In genomic region chr7:32680259-32681173, GRCh38 we compare ENCODE assay signal across 14 cellular contexts.
A peak's percentile ranks its signal among the peaks of the same experiment; 100 is the strongest.
DNase-seq lines count a peak whose midpoint lies in the region; ATAC-seq and TF ChIP-seq lines count a peak whose summit lies in the region.
"Had no signal": no experiment of that assay in that cellular context is flagged by ENCODE, and none has a peak within 500 bp of the region (broad histone marks: within the 10 kb centered on the region; RNA-seq: fewer than 3 reads in every experiment).

No MANE protein-coding gene starts in this region.

- no TSS peak for BruUV-seq in IMR-90 (replicated peaks; lab: Mats Ljungman, UMichigan)

- no peak overlapping the region for H2AK9ac ChIP-seq in IMR-90 (replicated peaks; ENCODE audit: low read depth, low read length, poor library complexity)

- POLR2A ChIA-PET in CD8-positive, alpha-beta memory T cell (lab: Charles Lee), result no interaction called here
- POLR2A ChIA-PET in IMR-90 (lab: Charles Lee; ENCODE audit: unreplicated experiment), result no interaction called here

- H3K14ac ChIP-seq in IMR-90 (replicated peaks; ENCODE audit: low read depth, low read length), result peak overlapping the region; percentile 41; the same call in 1 of the 2 replicates

- H4K8ac ChIP-seq in IMR-90 (ENCODE audit: low read depth in 2 of 2, low read length in 2 of 2), result peak overlapping the region; percentile 18 to 75

- no peak for TF ChIP-seq CTCF in IMR-90 (conservative IDR thresholded peaks at IDR 0.05; ENCODE audit: low read depth, low read length)
- no peak for TF ChIP-seq CTCF in brain microvascular endothelial cell (IDR thresholded peaks at IDR 0.05; ENCODE audit: low read depth, low read length, missing control alignments)

- peak overlapping the region; percentile 20; the same call in 2 of the 3 replicates for H2BK15ac ChIP-seq in IMR-90 (ENCODE audit: low read depth, low read length)

- no peaks in the 10 kb centered on the region for H4K20me1 ChIP-seq in IMR-90 (ENCODE audit: insufficient read depth, low read length)
- H4K20me1 ChIP-seq: BLaER1 treated with 17β-estradiol and CSF1 and Interleukin-3, amounts not matched to agents 10 nM and 100 nM had no signal

- no peak overlapping the region for H2AFZ ChIP-seq in IMR-90 (replicated peaks; ENCODE audit: low read length, poor library complexity)

- no peak overlapping the region for H3K4me2 ChIP-seq in IMR-90 (ENCODE audit: low read depth, low read length)
- H3K4me2 ChIP-seq: BLaER1 treated with 17β-estradiol and CSF1 and Interleukin-3, amounts not matched to agents 10 nM and 100 nM had no signal

- H3K18ac ChIP-seq in IMR-90 (ENCODE audit: low read depth, low read length), result peak overlapping the region; percentile 99

- H3K79me1 ChIP-seq in IMR-90 (ENCODE audit: low read depth in 1 of 2, low read length in 2 of 2), result no peaks in the 10 kb centered on the region

- no peaks in the 10 kb centered on the region for H3K27me3 ChIP-seq in CD8-positive, alpha-beta memory T cell (ENCODE audit: insufficient read depth, low read length, poor library complexity, severe bottlenecking)
- H3K27me3 ChIP-seq in IMR-90 (ENCODE audit: control insufficient read depth, insufficient read depth, low read length), result no peaks in the 10 kb centered on the region
- H3K27me3 ChIP-seq in brain microvascular endothelial cell (replicated peaks), result no peaks in the 10 kb centered on the region
- H3K27me3 ChIP-seq: BLaER1 treated with 17β-estradiol and CSF1 and Interleukin-3, amounts not matched to agents 10 nM and 100 nM had no signal

- H3K4me3 Mint-ChIP-seq in CD8-positive, alpha-beta memory T cell, result no peak overlapping the region

- CTCF ChIA-PET in CD8-positive, alpha-beta memory T cell (lab: Charles Lee), result no interaction called here
- CTCF ChIA-PET in IMR-90 (lab: Yijun Ruan, JAX), result no interaction called here

- H3K9me3 Mint-ChIP-seq in CD8-positive, alpha-beta memory T cell, result no peaks in the 10 kb centered on the region

- peak overlapping the region; percentile 12 for H2BK5ac ChIP-seq in IMR-90 (ENCODE audit: low read depth, low read length, poor library complexity, severe bottlenecking)

- no peak for TF ChIP-seq POLR2A in IMR-90 (IDR thresholded peaks at IDR 0.05; ENCODE audit: low read depth, low read length)

- H4K91ac ChIP-seq in IMR-90 (ENCODE audit: insufficient read depth, low read depth, low read length), result peak overlapping the region; percentile 6; the same call in 1 of the 2 replicates

- in situ Hi-C loops in IMR-90 (cut with MboI; ENCODE audit: low sequenced_read_pairs), result no loop called here
- in situ Hi-C loops in brain microvascular endothelial cell (cut with HindIII; ENCODE audit: low pct_ligation_motif_present, low sequenced_read_pairs), result no loop called here

- no peak overlapping the region for H3K4me3 ChIP-seq in CD8-positive, alpha-beta memory T cell (ENCODE audit: low read length)
- H3K4me3 ChIP-seq in IMR-90 (ENCODE audit: insufficient read depth, low read depth, low read length) (no peak overlapping the region), brain microvascular endothelial cell (ENCODE audit: low read depth, low read length) (no peak overlapping the region)
- H3K4me3 ChIP-seq: BLaER1 treated with 17β-estradiol and CSF1 and Interleukin-3, amounts not matched to agents 10 nM and 100 nM had no signal

- peaks cover 0 to 6% (median 0%) of the 10 kb centered on the region in 3 donors for H3K36me3 Mint-ChIP-seq in CD8-positive, alpha-beta memory T cell

- H3K9me3 ChIP-seq in CD8-positive, alpha-beta memory T cell (ENCODE audit: low read length), result no peaks in the 10 kb centered on the region
- no peaks in the 10 kb centered on the region for H3K9me3 ChIP-seq in IMR-90 (ENCODE audit: control insufficient read depth, insufficient read depth, low read length)
- H3K9me3 ChIP-seq: BLaER1 treated with 17β-estradiol and CSF1 and Interleukin-3, amounts not matched to agents 10 nM and 100 nM had no signal

- no peaks in the 10 kb centered on the region for H3K36me3 ChIP-seq in CD8-positive, alpha-beta memory T cell (ENCODE audit: insufficient read depth, low read length)
- H3K36me3 ChIP-seq in IMR-90 (ENCODE audit: control insufficient read depth, insufficient read depth, low read length) (no peaks in the 10 kb centered on the region), brain microvascular endothelial cell (replicated peaks) (no peaks in the 10 kb centered on the region)
- H3K36me3 ChIP-seq: BLaER1 treated with 17β-estradiol and CSF1 and Interleukin-3, amounts not matched to agents 10 nM and 100 nM had no signal

- peak overlapping the region; percentile 99 for H4K5ac ChIP-seq in IMR-90 (ENCODE audit: low read depth, low read length)

- no peak for DNase-seq in CD8-positive, alpha-beta memory T cell
- peak; percentile 80 for DNase-seq in IMR-90
- peak; percentile 22 for DNase-seq in brain microvascular endothelial cell
- peak; percentile 89 for DNase-seq in islet precursor cell
- DNase-seq in globus pallidus (ENCODE audit: low spot score), result no peak
- DNase-seq in UCSD-AML1 (lab: John Stamatoyannopoulos, UW; ENCODE audit: unreplicated experiment), result no peak
- no peak for DNase-seq in activated effector memory CD4-positive, alpha-beta T cell treated with anti-CD3 and anti-CD28 coated beads, Interleukin-2, amount 50 U/mL, for 16 hours
- DNase-seq in activated gamma-delta T cell (lab: John Stamatoyannopoulos, UW), result no peak
- DNase-seq: activated CD4-positive, CD25-positive, alpha-beta regulatory T cell treated with anti-CD3 and anti-CD28 coated beads, Interleukin-2, amount 50 U/mL, for 72 hours; activated effector memory CD4-positive, alpha-beta T cell treated with Interleukin-2 at 50 U/mL for 16 hours; dermis blood vessel endothelial cell; NCI-H187 treated with DMSO at 0.1 percent for 48 hours had no signal

- no peak overlapping the region for H3K56ac ChIP-seq in IMR-90 (ENCODE audit: extremely low read depth, insufficient read depth, low read length)

- TF ChIP-seq RAD21 in IMR-90 (IDR thresholded peaks at IDR 0.05; ENCODE audit: low read length), result no peak

- no peak overlapping the region for H3K23ac ChIP-seq in IMR-90 (ENCODE audit: low read depth, low read length)

- H3K27ac ChIP-seq in CD8-positive, alpha-beta memory T cell (ENCODE audit: low read depth, low read length), result peak overlapping the region; percentile 35
- H3K27ac ChIP-seq in IMR-90 (ENCODE audit: insufficient read depth, low read length), result peak overlapping the region; percentile 95
- H3K27ac ChIP-seq in brain microvascular endothelial cell, result no peak overlapping the region
- H3K27ac ChIP-seq: BLaER1 treated with 17β-estradiol and CSF1 and Interleukin-3, amounts not matched to agents 10 nM and 100 nM; HL-60 had no signal

- H3K9ac ChIP-seq in IMR-90 (ENCODE audit: low read depth, low read length), result no peak overlapping the region
- H3K9ac ChIP-seq: BLaER1 treated with 17β-estradiol and CSF1 and Interleukin-3, amounts not matched to agents 10 nM and 100 nM had no signal

- H2BK20ac ChIP-seq in IMR-90 (ENCODE audit: low read depth, low read length), result peak overlapping the region; percentile 13; the same call in 1 of the 2 replicates

- intact Hi-C loops in IMR-90 (cut with micrococcal nuclease), result no loop called here

- peak overlapping the region; percentile 20; the same call in 1 of the 2 replicates for H3K4ac ChIP-seq in IMR-90 (ENCODE audit: low read depth, low read length)

- H3K9me1 ChIP-seq in IMR-90 (ENCODE audit: insufficient read depth, low read length), result no peaks in the 10 kb centered on the region

- peak; percentile 91 for ATAC-seq in IMR-90 (ENCODE audit: low read depth)

- peak overlapping the region; percentile 20; the same call in 1 of the 2 replicates for H2AK5ac ChIP-seq in IMR-90 (ENCODE audit: low read depth, low read length)

- H3K4me1 ChIP-seq in CD8-positive, alpha-beta memory T cell (ENCODE audit: insufficient read depth, low read length), result no peaks in the 10 kb centered on the region
- H3K4me1 ChIP-seq in IMR-90 (ENCODE audit: control insufficient read depth, insufficient read depth, low read length), result peaks cover 2% of the 10 kb centered on the region; the same call in 1 of the 2 replicates
- H3K4me1 ChIP-seq: BLaER1 treated with 17β-estradiol and CSF1 and Interleukin-3, amounts not matched to agents 10 nM and 100 nM had no signal

- H3K27me3 Mint-ChIP-seq in CD8-positive, alpha-beta memory T cell, result peaks cover 3 to 9% of the 10 kb centered on the region in 2 donors

- H2BK120ac ChIP-seq in IMR-90 (ENCODE audit: low read depth, low read length), result peak overlapping the region; percentile 50

- H3K27ac Mint-ChIP-seq in CD8-positive, alpha-beta memory T cell, result no peak overlapping the region

- 100% methylated on average over 1 of the region's 6 CpGs; no CpG with 5 or more reads in 1 of the 2 experiments for WGBS in IMR-90 (ENCODE audit: extremely low coverage in 2 of 2, insufficient read length in 1 of 2), 2 experiments

- dilution Hi-C loops in IMR-90 (cut with HindIII; ENCODE audit: low sequenced_read_pairs, unreplicated experiment), result no loop called here

- H3K4me1 Mint-ChIP-seq in CD8-positive, alpha-beta memory T cell, result no peaks in the 10 kb centered on the region

TF ChIP-seq in IMR-90, 13 proteins besides CTCF, POLR2A, EP300 and RAD21:
- TF ChIP-seq BHLHE40 (IDR thresholded peaks at IDR 0.05; ENCODE audit: low read depth, low read length) (no peak), SMC3 (IDR thresholded peaks at IDR 0.05; ENCODE audit: low read depth, low read length) (no peak)

Comparison
In these comparisons a context has a peak if more than half of its experiments do, and no peak if none do; other contexts are left out.
1. DNase-seq: peak in IMR-90 (single experiment), brain microvascular endothelial cell (single experiment) and islet precursor cell (single experiment); none in CD8-positive, alpha-beta memory T cell (0 of 5), globus pallidus (single experiment), UCSD-AML1 (single experiment), activated effector memory CD4-positive, alpha-beta T cell treated with anti-CD3 and anti-CD28 coated beads, Interleukin-2, amount 50 U/mL, for 16 hours (single experiment) and activated gamma-delta T cell (single experiment).